ENCODE assay signal across 3 cellular contexts in genomic region chr9:113503613-113504230, GRCh38.
TF ChIP-seq lines count a peak whose summit lies in the region.

No MANE protein-coding gene starts in this region.

TF ChIP-seq in SK-N-SH, 30 proteins besides CTCF, POLR2A, EP300 and RAD21:
- TF ChIP-seq MAX (IDR thresholded peaks at IDR 0.05; ENCODE audit: low read depth): no peak
- TF ChIP-seq SMC3 (IDR thresholded peaks at IDR 0.05; ENCODE audit: low read depth, low read length): no peak
- TF ChIP-seq FOSL2 (IDR thresholded peaks at IDR 0.05; ENCODE audit: borderline replicate concordance, low read depth): no peak
- no peak for TF ChIP-seq GABPA (IDR thresholded peaks at IDR 0.05; ENCODE audit: low read depth)
- no peak for TF ChIP-seq TCF12 (IDR thresholded peaks at IDR 0.05)
- no peak for TF ChIP-seq ELF1 (IDR thresholded peaks at IDR 0.05)
- TF ChIP-seq REST (IDR thresholded peaks at IDR 0.05; ENCODE audit: low read depth, low read length): no peak
- TF ChIP-seq USF2 (IDR thresholded peaks at IDR 0.05; ENCODE audit: borderline replicate concordance, low read depth, low read length): no peak
- no peak for TF ChIP-seq TAF1 (IDR thresholded peaks at IDR 0.05; ENCODE audit: borderline replicate concordance, low read depth, low read length)
- TF ChIP-seq POLR2AphosphoS5 (IDR thresholded peaks at IDR 0.05; ENCODE audit: low read depth, low read length): no peak
- TF ChIP-seq IRF3 (IDR thresholded peaks at IDR 0.05; ENCODE audit: low read depth, low read length): no peak
- no peak for TF ChIP-seq GATA2 (CRISPR knock-in tag; IDR thresholded peaks at IDR 0.05)
- no peak for TF ChIP-seq CHD2 (IDR thresholded peaks at IDR 0.05; ENCODE audit: low read length, partially characterized antibody)

TF ChIP-seq in SK-N-SH treated with all-trans-retinoic acid at 6 μM for 48 hours, 23 proteins besides CTCF, POLR2A, EP300 and RAD21 (continued from another document):
- TF ChIP-seq ZC3H10 (CRISPR knock-in tag; IDR thresholded peaks at IDR 0.05) (no peak), BACH2 (CRISPR knock-in tag; IDR thresholded peaks at IDR 0.05; ENCODE audit: borderline replicate concordance) (no peak), PPARA (CRISPR knock-in tag; IDR thresholded peaks at IDR 0.05; ENCODE audit: borderline replicate concordance) (no peak), TSHZ2 (CRISPR knock-in tag; IDR thresholded peaks at IDR 0.05) (no peak), ZNF70 (CRISPR knock-in tag; IDR thresholded peaks at IDR 0.05) (no peak)

TF ChIP-seq in endothelial cell of umbilical vein, 7 proteins besides CTCF, POLR2A, EP300 and RAD21 (continued from another document):
- TF ChIP-seq MYC (IDR thresholded peaks at IDR 0.05; ENCODE audit: low read depth, low read length) (no peak), MAX (IDR thresholded peaks at IDR 0.05; ENCODE audit: insufficient read depth, insufficient read length) (peak; percentile 7), GATA2 (IDR thresholded peaks at IDR 0.05; ENCODE audit: insufficient read depth, insufficient read length, low read depth, low read length) (no peak), POLR2AphosphoS5 (IDR thresholded peaks at IDR 0.05; ENCODE audit: insufficient read depth, low read depth, low read length) (peak; percentile 72), JUN (IDR thresholded peaks at IDR 0.05; ENCODE audit: borderline replicate concordance, insufficient read depth, insufficient read length, low read depth) (no peak)
